In genomic region chr14:31180299-31181051, GRCh38 we compare ENCODE assay signal across 19 cellular contexts.
"Had no signal": no experiment of that assay in that cellular context is flagged by ENCODE, and none has a peak within 500 bp of the region (broad histone marks: within the 10 kb centered on the region; RNA-seq: fewer than 3 reads in every experiment).

No MANE protein-coding gene starts in this region.

- H3K4me3 ChIP-seq: cardiac muscle cell, esophagus muscularis mucosa, heart right ventricle, thoracic aorta, upper lobe of left lung had no signal

- H3K27ac Mint-ChIP-seq: activated CD4-positive, alpha-beta memory T cell treated with anti-CD3 and anti-CD28 coated beads, Interleukin-2, amount 10 ng/mL, durations not matched to agents 7 days and 5 days; activated naive CD4-positive, alpha-beta T cell treated with anti-CD3 and anti-CD28 coated beads for 36 hours; activated T-cell treated with anti-CD3 and anti-CD28 coated beads, Interleukin-2, amount 50 U/mL, for 24 hours; activated T-helper 2 cell treated with anti-CD3 and anti-CD28 coated beads, Interferon-gamma antibody, Interleukin-2, Interleukin-4, amounts not matched to agents 10 μg/mL and 5 μg/mL and 100 μg/mL, durations not matched to agents 14 hours and 24 hours and 36 hours; dendritic cell treated with granulocyte-macrophage colony-stimulating factor and Interleukin-4, amounts not matched to agents 40 ng/mL and 50 ng/mL, for 4 days; WTC11 had no signal

- DNase-seq: activated CD4-positive, alpha-beta memory T cell treated with anti-CD3 and anti-CD28 coated beads, Interleukin-2, amount 10 ng/mL, durations not matched to agents 7 days and 5 days; activated CD4-positive, alpha-beta T cell treated with anti-CD3 and anti-CD28 coated beads for 48 hours; activated naive CD4-positive, alpha-beta T cell treated with anti-CD3 and anti-CD28 coated beads for 36 hours; activated T-cell treated with anti-CD3 and anti-CD28 coated beads, Interleukin-2, amount 50 U/mL, for 24 hours; effector CD8-positive, alpha-beta T cell; heart right ventricle; kidney glomerular epithelial cell; mesenchymal stem cell; occipital lobe; upper lobe of left lung had no signal

- H3K36me3 ChIP-seq: thoracic aorta had no signal

- H3K4me1 Mint-ChIP-seq: activated CD4-positive, alpha-beta memory T cell treated with anti-CD3 and anti-CD28 coated beads, Interleukin-2, amount 10 ng/mL, durations not matched to agents 7 days and 5 days; WTC11 had no signal

- H3K27me3 Mint-ChIP-seq: activated CD4-positive, alpha-beta memory T cell treated with anti-CD3 and anti-CD28 coated beads, Interleukin-2, amount 10 ng/mL, durations not matched to agents 7 days and 5 days; activated T-cell treated with anti-CD3 and anti-CD28 coated beads, Interleukin-2, amount 50 U/mL, for 24 hours; dendritic cell treated with granulocyte-macrophage colony-stimulating factor and Interleukin-4, amounts not matched to agents 40 ng/mL and 50 ng/mL, for 4 days had no signal

- ATAC-seq: heart right ventricle, WTC11 had no signal

- H3K27me3 ChIP-seq: cardiac muscle cell, esophagus muscularis mucosa, heart right ventricle, upper lobe of left lung had no signal

- H3K9me3 Mint-ChIP-seq: activated CD4-positive, alpha-beta memory T cell treated with anti-CD3 and anti-CD28 coated beads, Interleukin-2, amount 10 ng/mL, durations not matched to agents 7 days and 5 days; activated naive CD4-positive, alpha-beta T cell treated with anti-CD3 and anti-CD28 coated beads for 36 hours; activated T-cell treated with anti-CD3 and anti-CD28 coated beads, Interleukin-2, amount 50 U/mL, for 24 hours; activated T-helper 2 cell treated with anti-CD3 and anti-CD28 coated beads, Interferon-gamma antibody, Interleukin-2, Interleukin-4, amounts not matched to agents 10 μg/mL and 5 μg/mL and 100 μg/mL, durations not matched to agents 14 hours and 24 hours and 36 hours; dendritic cell treated with granulocyte-macrophage colony-stimulating factor and Interleukin-4, amounts not matched to agents 40 ng/mL and 50 ng/mL, for 4 days; WTC11 had no signal

- H3K4me3 Mint-ChIP-seq: activated CD4-positive, alpha-beta memory T cell treated with anti-CD3 and anti-CD28 coated beads, Interleukin-2, amount 10 ng/mL, durations not matched to agents 7 days and 5 days; activated naive CD4-positive, alpha-beta T cell treated with anti-CD3 and anti-CD28 coated beads for 36 hours; activated T-cell treated with anti-CD3 and anti-CD28 coated beads, Interleukin-2, amount 50 U/mL, for 24 hours; dendritic cell treated with granulocyte-macrophage colony-stimulating factor and Interleukin-4, amounts not matched to agents 40 ng/mL and 50 ng/mL, for 4 days; WTC11 had no signal

- FAIRE-seq: astrocyte, endothelial cell of umbilical vein, TTC549 had no signal
